In the genomic region with DNA sequence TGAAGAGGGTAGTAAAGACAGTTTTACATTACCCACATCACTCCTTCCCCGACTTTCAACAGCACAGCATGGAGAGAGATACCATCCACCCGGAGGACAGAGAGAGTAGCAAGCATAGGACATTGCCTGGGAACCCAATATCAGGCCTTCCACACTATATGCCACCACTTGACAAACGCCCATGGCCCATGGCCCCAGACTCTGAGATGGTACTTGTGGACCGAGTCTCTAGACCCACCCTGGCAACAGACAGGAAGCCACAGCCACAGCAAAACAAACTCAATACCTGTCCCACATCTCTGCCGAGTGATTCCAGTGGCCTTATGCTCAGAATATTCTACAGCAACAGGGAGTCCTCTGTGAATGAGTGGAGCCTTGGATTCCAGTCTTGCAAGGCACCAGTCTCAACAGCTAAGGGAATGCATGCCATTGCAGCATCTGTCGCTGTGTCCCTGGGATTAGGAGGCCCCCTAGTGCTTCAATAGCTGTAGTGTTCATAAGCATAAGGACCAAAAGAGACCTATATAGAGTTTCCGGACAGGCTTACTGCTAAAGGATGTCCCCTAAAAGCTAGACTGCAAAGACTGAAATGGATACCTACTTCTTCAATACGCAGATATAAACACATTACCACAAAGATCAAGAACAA, we compare ENCODE assay signal across 9 cellular contexts. TPM values are rescaled to one million over a fixed set of nuclear protein-coding genes. Genes with fewer than 3 reads are reported as not detected.
DNase-seq lines count a peak whose midpoint lies in the region; ATAC-seq and TF ChIP-seq lines count a peak whose summit lies in the region.
"Had no signal": no experiment of that assay in that cellular context is flagged by ENCODE, and none has a peak within 500 bp of the region (broad histone marks: within the 10 kb centered on the region; RNA-seq: fewer than 3 reads in every experiment).

No MANE protein-coding gene starts in this region.

- H3K4me3 ChIP-seq in GM06990 (replicated peaks; ENCODE audit: low read depth, low read length) = no peak overlapping the region

- H3K9me3 Mint-ChIP-seq in activated B cell treated with CpG ODN at 0.5 μM for 24 hours (no peaks in the 10 kb centered on the region), osteocyte (ENCODE audit: unreplicated experiment) (peaks cover 10% of the 10 kb centered on the region)

- intact Hi-C loops in activated B cell treated with CpG ODN at 0.5 μM for 24 hours (cut with micrococcal nuclease) = loop anchor here (1.0 kb wide), 2 partner anchors 75 to 100 kb away; no protein-coding TSS in a partner anchor

- DNase-seq in AG09319 (ENCODE audit: extremely low read depth, low read depth) (peak; percentile 24), GM06990 (ENCODE audit: extremely low read depth, insufficient read length) (no peak), HEK293T (ENCODE audit: extremely low spot score) (peak; percentile 75), NCI-H1092 treated with DMSO at 0.1 percent for 48 hours (lab: John Stamatoyannopoulos, UW) (peak; percentile 33), activated B cell treated with CpG ODN at 0.5 μM for 24 hours (no peak), fibroblast of gingiva (ENCODE audit: low read depth) (peak; percentile 7), osteocyte (ENCODE audit: extremely low spot score, unreplicated experiment) (no peak)

- POLR2A ChIA-PET in HEK293T (lab: Yijun Ruan, JAX) = no interaction called here
- POLR2A ChIA-PET in activated B cell treated with CpG ODN at 0.5 μM for 24 hours (lab: Charles Lee) = no interaction called here

- CTCF ChIA-PET in HEK293T (lab: Yijun Ruan, JAX) = interaction anchor here (0.5 to 1.5 kb wide), 3 partner anchors 74 to 227 kb away, joined by 3 to 11 read pairs (median 3); no protein-coding TSS in a partner anchor
- CTCF ChIA-PET in activated B cell treated with CpG ODN at 0.5 μM for 24 hours (lab: Charles Lee) = interaction anchor here (1.1 to 2.1 kb wide), 4 partner anchors 74 to 222 kb away, joined by 3 to 29 read pairs (median 4); no protein-coding TSS in a partner anchor

- peak; percentile 63 for TF ChIP-seq CTCF in AG09319 (IDR thresholded peaks at IDR 0.05; ENCODE audit: low read depth, low read length)
- TF ChIP-seq CTCF in GM06990 (IDR thresholded peaks at IDR 0.05; ENCODE audit: insufficient read depth, low read length, poor library complexity, severe bottlenecking) = peak; percentile 70
- TF ChIP-seq CTCF in activated B cell treated with CpG ODN at 0.5 μM for 24 hours (IDR thresholded peaks at IDR 0.05) = no peak
- peak; percentile 36 for TF ChIP-seq CTCF in osteocyte (IDR thresholded peaks at IDR 0.05)

- no peaks in the 10 kb centered on the region for H3K36me3 ChIP-seq in GM06990 (ENCODE audit: control insufficient read depth, insufficient read depth, low read length)

- H3K27ac Mint-ChIP-seq in activated B cell treated with CpG ODN at 0.5 μM for 24 hours = no peak overlapping the region
- H3K27ac Mint-ChIP-seq in osteocyte (ENCODE audit: unreplicated experiment) = no peak overlapping the region

- no peaks in the 10 kb centered on the region for H3K4me1 Mint-ChIP-seq in activated B cell treated with CpG ODN at 0.5 μM for 24 hours
- no peaks in the 10 kb centered on the region for H3K4me1 Mint-ChIP-seq in osteocyte (ENCODE audit: unreplicated experiment)

- H3K36me3 Mint-ChIP-seq in activated B cell treated with CpG ODN at 0.5 μM for 24 hours (ENCODE audit: low read depth) (no peaks in the 10 kb centered on the region), osteocyte (ENCODE audit: unreplicated experiment) (no peaks in the 10 kb centered on the region)

- H3K27me3 Mint-ChIP-seq in activated B cell treated with CpG ODN at 0.5 μM for 24 hours (peaks cover 14% of the 10 kb centered on the region), osteocyte (ENCODE audit: unreplicated experiment) (no peaks in the 10 kb centered on the region)

- H3K4me3 Mint-ChIP-seq in activated B cell treated with CpG ODN at 0.5 μM for 24 hours = no peak overlapping the region
- H3K4me3 Mint-ChIP-seq in osteocyte (ENCODE audit: unreplicated experiment) = no peak overlapping the region

- H3K27me3 ChIP-seq in GM06990 (replicated peaks; ENCODE audit: control insufficient read depth, insufficient read depth, low read length) = no peaks in the 10 kb centered on the region

- ATAC-seq in activated B cell treated with CpG ODN at 0.5 μM for 24 hours (ENCODE audit: low read depth) (peak; percentile 70), GM18519 (IDR thresholded peaks at IDR 0.05; ENCODE audit: low FRiP score, unreplicated experiment) (no peak)

TF ChIP-seq in HEK293T, 16 proteins besides CTCF, POLR2A, EP300 and RAD21:
- no peak for TF ChIP-seq LEF1 (IDR thresholded peaks at IDR 0.05; ENCODE audit: borderline replicate concordance)
- TF ChIP-seq NFRKB (IDR thresholded peaks at IDR 0.05) = no peak
- no peak for TF ChIP-seq HDGF (IDR thresholded peaks at IDR 0.05; ENCODE audit: borderline replicate concordance)
- no peak for TF ChIP-seq SUZ12 (IDR thresholded peaks at IDR 0.05)
- no peak for TF ChIP-seq CTBP1 (IDR thresholded peaks at IDR 0.05; ENCODE audit: borderline replicate concordance)
- TF ChIP-seq ARNT (IDR thresholded peaks at IDR 0.05) = no peak
- no peak for TF ChIP-seq TARDBP (IDR thresholded peaks at IDR 0.05)
- no peak for TF ChIP-seq FOXA1 (IDR thresholded peaks at IDR 0.05)

RNA-seq across cellular contexts. Expression of gene CT55, which starts 14.7 kb away (rescaled TPM):
- total RNA-seq in activated B cell treated with CpG ODN at 0.5 μM for 24 hours (not detected in 2 replicates), osteocyte (not detected in 2 replicates)
- total RNA-seq: right cardiac atrium had no signal

Comparison
In these comparisons a context has a peak if more than half of its experiments do, and no peak if none do; other contexts are left out.
1. DNase-seq: peak in AG09319 (single experiment), HEK293T (single experiment), NCI-H1092 treated with DMSO at 0.1 percent for 48 hours (single experiment) and fibroblast of gingiva (single experiment); none in GM06990 (single experiment), activated B cell treated with CpG ODN at 0.5 μM for 24 hours (single experiment) and osteocyte (single experiment).